Comparison of ENCODE assay signal across 34 cellular contexts in genomic region chr3:128568602-128569490, GRCh38.
DNase-seq lines count a peak whose midpoint lies in the region; ATAC-seq and TF ChIP-seq lines count a peak whose summit lies in the region.
"Had no signal": no experiment of that assay in that cellular context is flagged by ENCODE, and none has a peak within 500 bp of the region (broad histone marks: within the 10 kb centered on the region; RNA-seq: fewer than 3 reads in every experiment).

No MANE protein-coding gene starts in this region.

- peak overlapping the region; percentile 51; the same call in 1 of the 2 replicates for H3K9ac ChIP-seq in iPS-20b (ENCODE audit: low read depth, low read length)

- H3K36me3 ChIP-seq in HEK293 (ENCODE audit: control insufficient read depth in 2 of 2, insufficient read depth in 1 of 2, low read length in 2 of 2) (no peaks in the 10 kb centered on the region), iPS-20b (ENCODE audit: insufficient read depth, low read depth, low read length) (no peaks in the 10 kb centered on the region), upper lobe of left lung (no peaks in the 10 kb centered on the region)
- H3K36me3 ChIP-seq: left lung, tibial nerve had no signal

- peak overlapping the region; percentile 18; the same call in 1 of the 2 replicates for H3K4me3 Mint-ChIP-seq in WTC11
- H3K4me3 Mint-ChIP-seq: activated CD4-positive, alpha-beta memory T cell treated with anti-CD3 and anti-CD28 coated beads for 36 hours; activated T-helper 17 cell treated with anti-CD3 and anti-CD28 coated beads, Interleukin-2, amount 50 U/mL, for 72 hours; HFFc6; immature natural killer cell; natural killer cell treated with Interleukin-12 subunit alpha and Interleukin-12 subunit beta and Interleukin-15 and Interleukin-18, amount 100 ng/mL, for 72 hours; T-helper 1 cell treated with Interleukin-12 subunit alpha and Interleukin-12 subunit beta and Interleukin-4 antibody, amounts not matched to agents 30 μg/mL and 1 μg/mL, for 36 hours had no signal

- H3K27me3 ChIP-seq in iPS-20b (ENCODE audit: insufficient read depth, low read length), result no peaks in the 10 kb centered on the region
- no peaks in the 10 kb centered on the region for H3K27me3 ChIP-seq in upper lobe of left lung

- peak overlapping the region; percentile 92 for H3K27ac Mint-ChIP-seq in WTC11
- H3K27ac Mint-ChIP-seq: activated CD4-positive, alpha-beta memory T cell treated with anti-CD3 and anti-CD28 coated beads for 36 hours; activated naive CD4-positive, alpha-beta T cell treated with anti-CD3 and anti-CD28 coated beads, Interleukin-2, amount 50 U/mL, for 72 hours; activated T-helper 17 cell treated with anti-CD3 and anti-CD28 coated beads, Interleukin-2, amount 50 U/mL, for 72 hours; HFFc6; immature natural killer cell; natural killer cell treated with Interleukin-12 subunit alpha and Interleukin-12 subunit beta and Interleukin-15 and Interleukin-18, amount 100 ng/mL, for 72 hours; T-helper 1 cell treated with Interleukin-12 subunit alpha and Interleukin-12 subunit beta and Interleukin-4 antibody, amounts not matched to agents 30 μg/mL and 1 μg/mL, for 36 hours had no signal

- TF ChIP-seq EP300 in upper lobe of left lung (IDR thresholded peaks at IDR 0.05), result peak in 2 of 4 donors; percentile 23 to 40

- peaks cover 22% of the 10 kb centered on the region for H3K4me1 Mint-ChIP-seq in WTC11

- DNase-seq in WTC11 (ENCODE audit: low spot score) (no peak), upper lobe of left lung (no peak)
- no peak for DNase-seq in activated CD4-positive, alpha-beta T cell treated with anti-CD3 and anti-CD28 coated beads, Interleukin-2, amount 50 U/mL, for 1 hour
- DNase-seq: activated CD4-positive, alpha-beta memory T cell treated with anti-CD3 and anti-CD28 coated beads for 36 hours; activated CD8-positive, alpha-beta memory T cell treated with anti-CD3 and anti-CD28 coated beads, Interleukin-2, amount 50 U/mL, for 4 hours; anterior cingulate cortex; Calu3; DMS79 treated with DMSO at 0.1 percent for 48 hours; effector memory CD4-positive, alpha-beta T cell; foreskin melanocyte; HFFc6; immature natural killer cell; left lung; mucosa of descending colon; NCI-H1105 treated with DMSO at 0.1 percent for 48 hours; NCI-H2029; NCI-H226; NCI-H69; right cardiac atrium; RPMI8226; stimulated activated CD4-positive, alpha-beta T cell treated with anti-CD3 and anti-CD28 coated beads, Interleukin-2, amount 100 ng/mL, for 24 hours had no signal

- TF ChIP-seq POLR2A in upper lobe of left lung (IDR thresholded peaks at IDR 0.05), result no peak

- ATAC-seq in WTC11, result peak; percentile 47
- ATAC-seq in upper lobe of left lung (ENCODE audit: low FRiP score in 2 of 2), result no peak
- no peak for ATAC-seq in GM21737 (IDR thresholded peaks at IDR 0.05; ENCODE audit: unreplicated experiment)
- no peak for ATAC-seq in HG03196 (IDR thresholded peaks at IDR 0.05; ENCODE audit: unreplicated experiment)
- ATAC-seq: activated CD4-positive, CD25-positive, alpha-beta regulatory T cell treated with anti-CD3 and anti-CD28 coated beads, Interleukin-2, amount 50 U/mL, for 24 hours; activated naive CD4-positive, alpha-beta T cell treated with anti-CD3 and anti-CD28 coated beads, Interleukin-2, amount 50 U/mL, for 72 hours; activated T-helper 17 cell treated with anti-CD3 and anti-CD28 coated beads, Interleukin-2, amount 50 U/mL, for 72 hours; esophagus mucosa; left lung; mucosa of descending colon; natural killer cell treated with Interleukin-12 subunit alpha and Interleukin-12 subunit beta and Interleukin-15 and Interleukin-18, amount 100 ng/mL, for 72 hours; right cardiac atrium had no signal

- CTCF ChIA-PET in HEK293 (lab: Yijun Ruan, JAX) (interaction anchor here (0.6 to 0.7 kb wide), 2 partner anchors 16 to 47 kb away, joined by 3 to 5 read pairs; no protein-coding TSS in a partner anchor), WTC11 (lab: Charles Lee) (interaction anchor here (1.0 to 2.4 kb wide), 6 partner anchors 13 to 277 kb away, joined by 3 to 8 read pairs (median 6); no protein-coding TSS in a partner anchor)

- H3K36me3 Mint-ChIP-seq in WTC11, result no peaks in the 10 kb centered on the region
- H3K36me3 Mint-ChIP-seq: activated CD4-positive, alpha-beta memory T cell treated with anti-CD3 and anti-CD28 coated beads for 36 hours; activated naive CD4-positive, alpha-beta T cell treated with anti-CD3 and anti-CD28 coated beads, Interleukin-2, amount 50 U/mL, for 72 hours; immature natural killer cell; natural killer cell treated with Interleukin-12 subunit alpha and Interleukin-12 subunit beta and Interleukin-15 and Interleukin-18, amount 100 ng/mL, for 72 hours had no signal

- H3K27ac ChIP-seq in HEK293 (ENCODE audit: extremely low read depth, low read depth, low read length), result no peak overlapping the region
- H3K27ac ChIP-seq in iPS-20b (ENCODE audit: low read length), result peak overlapping the region; percentile 26
- H3K27ac ChIP-seq in upper lobe of left lung, result peak overlapping the region; percentile 64 to 82 (median 70)
- H3K27ac ChIP-seq: C4-2B, SK-N-MC, tibial nerve had no signal

- H3K9me3 ChIP-seq in HEK293 (ENCODE audit: control insufficient read depth, insufficient read depth, low read depth, low read length) (no peaks in the 10 kb centered on the region), iPS-20b (ENCODE audit: insufficient read depth, low read depth, low read length) (no peaks in the 10 kb centered on the region), upper lobe of left lung (no peaks in the 10 kb centered on the region)
- H3K9me3 ChIP-seq: left lung, mucosa of descending colon, tibial nerve had no signal

- H3K27me3 Mint-ChIP-seq in WTC11 (ENCODE audit: low read depth), result no peaks in the 10 kb centered on the region; the same call in 1 of the 2 replicates

- WGBS in upper lobe of left lung, 2 donors, result 72 to 79% methylated on average over 16 to 17 of the region's 17 CpGs

- H3K4me1 ChIP-seq in HEK293 (ENCODE audit: control insufficient read depth, insufficient read depth, low read length), result no peaks in the 10 kb centered on the region
- H3K4me1 ChIP-seq in iPS-20b (ENCODE audit: insufficient read depth, low read length), result peaks cover 5% of the 10 kb centered on the region; the same call in 1 of the 2 replicates
- H3K4me1 ChIP-seq in upper lobe of left lung, result peaks cover 9 to 22% (median 18%) of the 10 kb centered on the region in 4 donors

- POLR2A ChIA-PET in HEK293 (lab: Yijun Ruan, JAX) (interaction anchor here (1.1 kb wide), 1 partner anchor 19 kb away, joined by 3 read pairs; no protein-coding TSS in a partner anchor), WTC11 (lab: Charles Lee) (no interaction called here)

- TF ChIP-seq CTCF in HEK293 (tag by site-specific recombination; IDR thresholded peaks at IDR 0.05), result no peak
- TF ChIP-seq CTCF in WTC11 (IDR thresholded peaks at IDR 0.05), result no peak
- TF ChIP-seq CTCF in upper lobe of left lung (IDR thresholded peaks at IDR 0.05), result no peak

- H3K4me3 ChIP-seq in HEK293 (ENCODE audit: low read depth, low read length) (no peak overlapping the region), iPS-20b (ENCODE audit: low read length) (peak overlapping the region; percentile 2; the same call in 1 of the 2 replicates), upper lobe of left lung (no peak overlapping the region)
- H3K4me3 ChIP-seq: left lung, mucosa of descending colon, SK-N-MC, tibial nerve had no signal

- H3K9me3 Mint-ChIP-seq in WTC11, result no peaks in the 10 kb centered on the region
- H3K9me3 Mint-ChIP-seq: activated CD4-positive, alpha-beta memory T cell treated with anti-CD3 and anti-CD28 coated beads for 36 hours; activated naive CD4-positive, alpha-beta T cell treated with anti-CD3 and anti-CD28 coated beads, Interleukin-2, amount 50 U/mL, for 72 hours; activated T-helper 17 cell treated with anti-CD3 and anti-CD28 coated beads, Interleukin-2, amount 50 U/mL, for 72 hours; HFFc6; immature natural killer cell; natural killer cell treated with Interleukin-12 subunit alpha and Interleukin-12 subunit beta and Interleukin-15 and Interleukin-18, amount 100 ng/mL, for 72 hours; T-helper 1 cell treated with Interleukin-12 subunit alpha and Interleukin-12 subunit beta and Interleukin-4 antibody, amounts not matched to agents 30 μg/mL and 1 μg/mL, for 36 hours had no signal

TF ChIP-seq in HEK293, 187 proteins besides CTCF, POLR2A, EP300 and RAD21:
- TF ChIP-seq ZNF558 (tag by site-specific recombination; IDR thresholded peaks at IDR 0.05), result no peak
- no peak for TF ChIP-seq ZNF24 (tag by site-specific recombination; IDR thresholded peaks at IDR 0.05)
- peak; percentile 49; the same call in 1 of the 2 replicates for TF ChIP-seq ZNF121 (tag by site-specific recombination; IDR thresholded peaks at IDR 0.05)
TF ChIP-seq in HEK293: peak in this region for 1.

TF ChIP-seq in WTC11, 78 proteins besides CTCF, POLR2A, EP300 and RAD21:
- 0 out of 2 replicates have a peak, but pooled peaks have one; percentile 32 for TF ChIP-seq FOXP4 (CRISPR knock-in tag; IDR thresholded peaks at IDR 0.05)
- TF ChIP-seq GRHL2 (CRISPR knock-in tag; IDR thresholded peaks at IDR 0.05; ENCODE audit: insufficient replicate concordance, severe bottlenecking), result no peak
- peak; percentile 78; the same call in 1 of the 2 replicates for TF ChIP-seq GTF2I (CRISPR knock-in tag; conservative IDR thresholded peaks at IDR 0.05)
- no peak for TF ChIP-seq SOX15 (CRISPR knock-in tag; IDR thresholded peaks at IDR 0.05)
- peak; percentile 96 for TF ChIP-seq ZNF121 (CRISPR knock-in tag; IDR thresholded peaks at IDR 0.05)

Comparison
In these comparisons a context has a peak if more than half of its experiments do, and no peak if none do; other contexts are left out.
1. Of the 8 proteins assayed by ChIP-seq in both HEK293 and WTC11: peak only in HEK293: none; only in WTC11: none; in both: ZNF121; in neither: 7.